Comparison of ENCODE assay signal across 16 cellular contexts in genomic region chr1:903305-903704, GRCh38. TPM values are rescaled to one million over a fixed set of nuclear protein-coding genes. Genes with fewer than 3 reads are reported as not detected.
DNase-seq lines count a peak whose midpoint lies in the region; ATAC-seq and TF ChIP-seq lines count a peak whose summit lies in the region.
"Had no signal": no experiment of that assay in that cellular context is flagged by ENCODE, and none has a peak within 500 bp of the region (broad histone marks: within the 10 kb centered on the region; RNA-seq: fewer than 3 reads in every experiment).

No MANE protein-coding gene starts in this region.

- no peaks in the 10 kb centered on the region for H3K36me3 ChIP-seq in CD4-positive, alpha-beta memory T cell (ENCODE audit: insufficient read depth, low read length)
- H3K36me3 ChIP-seq: colonic mucosa had no signal

- H3K27ac ChIP-seq in CD4-positive, alpha-beta memory T cell (ENCODE audit: low read depth, low read length), result no peak overlapping the region
- H3K27ac ChIP-seq: colonic mucosa, WERI-Rb-1 had no signal

- H3K9me3 ChIP-seq in CD4-positive, alpha-beta memory T cell (ENCODE audit: control insufficient read depth in 1 of 2, low read length in 2 of 2), result no peaks in the 10 kb centered on the region
- H3K9me3 ChIP-seq: colonic mucosa had no signal

- peaks cover 16% of the 10 kb centered on the region for H3K4me1 ChIP-seq in CD4-positive, alpha-beta memory T cell (ENCODE audit: insufficient read depth, low read length)

- TF ChIP-seq CTCF in GM12865 (IDR thresholded peaks at IDR 0.05; ENCODE audit: insufficient read depth, low read depth, low read length, missing control alignments), result no peak
- TF ChIP-seq CTCF in natural killer cell (IDR thresholded peaks at IDR 0.05), result no peak

- CTCF ChIA-PET in CD4-positive, alpha-beta memory T cell (lab: Charles Lee; ENCODE audit: partially characterized antibody), result interaction anchor here (1.4 to 2.1 kb wide), 2 partner anchors 34 to 73 kb away, joined by 5 to 14 read pairs; no protein-coding TSS in a partner anchor
- CTCF ChIA-PET in activated CD8-positive, alpha-beta T cell treated with anti-CD3 and anti-CD28 coated beads, Interleukin-2, amount 10 ng/mL, durations not matched to agents 7 days and 5 days (lab: Charles Lee), result interaction anchor here (1.1 kb wide), 1 partner anchor 34 kb away, joined by 3 read pairs; no protein-coding TSS in a partner anchor

- peak overlapping the region in 1 of 7 donors; percentile 57 for H3K27ac Mint-ChIP-seq in CD4-positive, alpha-beta memory T cell
- no peak overlapping the region for H3K27ac Mint-ChIP-seq in activated CD8-positive, alpha-beta T cell treated with anti-CD3 and anti-CD28 coated beads, Interleukin-2, amount 10 ng/mL, durations not matched to agents 7 days and 5 days
- H3K27ac Mint-ChIP-seq in natural killer cell, result no peak overlapping the region

- H3K9me3 Mint-ChIP-seq in CD4-positive, alpha-beta memory T cell, result peaks cover 0 to 8% (median 3%) of the 10 kb centered on the region in 8 donors
- no peaks in the 10 kb centered on the region for H3K9me3 Mint-ChIP-seq in activated CD8-positive, alpha-beta T cell treated with anti-CD3 and anti-CD28 coated beads, Interleukin-2, amount 10 ng/mL, durations not matched to agents 7 days and 5 days (ENCODE audit: insufficient read depth)
- H3K9me3 Mint-ChIP-seq in natural killer cell, result no peaks in the 10 kb centered on the region

- POLR2A ChIA-PET in CD4-positive, alpha-beta memory T cell (lab: Charles Lee; ENCODE audit: partially characterized antibody), result no interaction called here
- POLR2A ChIA-PET in activated CD8-positive, alpha-beta T cell treated with anti-CD3 and anti-CD28 coated beads, Interleukin-2, amount 10 ng/mL, durations not matched to agents 7 days and 5 days (lab: Charles Lee), result no interaction called here

- H3K27me3 ChIP-seq in CD4-positive, alpha-beta memory T cell (ENCODE audit: insufficient read depth, low read length), result no peaks in the 10 kb centered on the region

- intact Hi-C loops in CD4-positive, alpha-beta memory T cell (cut with micrococcal nuclease), result no loop called here
- intact Hi-C loops in natural killer cell (cut with micrococcal nuclease), result no loop called here

- peaks cover 4 to 33% (median 12%) of the 10 kb centered on the region in 4 donors for H3K4me1 Mint-ChIP-seq in CD4-positive, alpha-beta memory T cell
- H3K4me1 Mint-ChIP-seq in activated CD8-positive, alpha-beta T cell treated with anti-CD3 and anti-CD28 coated beads, Interleukin-2, amount 10 ng/mL, durations not matched to agents 7 days and 5 days (ENCODE audit: low read depth), result peaks cover 23% of the 10 kb centered on the region
- peaks cover 11 to 18% of the 10 kb centered on the region in 2 donors for H3K4me1 Mint-ChIP-seq in natural killer cell

- H3K27me3 Mint-ChIP-seq in CD4-positive, alpha-beta memory T cell, result peaks cover 16 to 22% of the 10 kb centered on the region in 2 donors
- peaks cover 42% of the 10 kb centered on the region for H3K27me3 Mint-ChIP-seq in activated CD8-positive, alpha-beta T cell treated with anti-CD3 and anti-CD28 coated beads, Interleukin-2, amount 10 ng/mL, durations not matched to agents 7 days and 5 days (ENCODE audit: low read depth)
- H3K27me3 Mint-ChIP-seq in natural killer cell (ENCODE audit: low read depth in 2 of 2), result peaks cover 5 to 29% of the 10 kb centered on the region in 2 donors

- no peak for DNase-seq in CD4-positive, alpha-beta memory T cell
- peak; percentile 0 for DNase-seq in GM12865 (ENCODE audit: low read depth)
- DNase-seq in activated CD8-positive, alpha-beta T cell treated with anti-CD3 and anti-CD28 coated beads, Interleukin-2, amount 10 ng/mL, durations not matched to agents 7 days and 5 days, result no peak
- DNase-seq in natural killer cell, result no peak
- DNase-seq in HPDE6-E6E7 (ENCODE audit: extremely low spot score), result no peak
- DNase-seq in effector CD4-positive, alpha-beta T cell, result no peak
- no peak for DNase-seq in COLO668 (lab: John Stamatoyannopoulos, UW; ENCODE audit: unreplicated experiment)
- DNase-seq: amygdala, colonic mucosa, erythroblast, Kasumi-1, NCI-H146, NCI-H446 treated with DMSO at 0.1 percent for 48 hours, substantia nigra, WERI-Rb-1 had no signal

- H3K36me3 Mint-ChIP-seq in CD4-positive, alpha-beta memory T cell, result peaks cover 0 to 4% of the 10 kb centered on the region in 2 donors
- peaks cover 3% of the 10 kb centered on the region for H3K36me3 Mint-ChIP-seq in activated CD8-positive, alpha-beta T cell treated with anti-CD3 and anti-CD28 coated beads, Interleukin-2, amount 10 ng/mL, durations not matched to agents 7 days and 5 days (ENCODE audit: low read depth)
- H3K36me3 Mint-ChIP-seq in natural killer cell, result no peaks in the 10 kb centered on the region

- ATAC-seq in activated CD8-positive, alpha-beta T cell treated with anti-CD3 and anti-CD28 coated beads, Interleukin-2, amount 10 ng/mL, durations not matched to agents 7 days and 5 days, result no peak
- no peak for ATAC-seq in natural killer cell

- H3K4me3 ChIP-seq in CD4-positive, alpha-beta memory T cell (ENCODE audit: low read length in 2 of 2), result no peak overlapping the region
- no peak overlapping the region for H3K4me3 ChIP-seq in GM12865 (ENCODE audit: low read depth, low read length)

- H3K4me3 Mint-ChIP-seq in CD4-positive, alpha-beta memory T cell, result peak overlapping the region in 5 of 8 donors; percentile 9 to 62 (median 40)
- H3K4me3 Mint-ChIP-seq in activated CD8-positive, alpha-beta T cell treated with anti-CD3 and anti-CD28 coated beads, Interleukin-2, amount 10 ng/mL, durations not matched to agents 7 days and 5 days, result peak overlapping the region; percentile 22
- peak overlapping the region; percentile 47 for H3K4me3 Mint-ChIP-seq in natural killer cell

RNA-seq across cellular contexts. Expression of gene SAMD11, which starts 20.4 kb away (rescaled TPM):
- not detected for total RNA-seq in CD4-positive, alpha-beta memory T cell
- polyA plus RNA-seq in CD4-positive, alpha-beta memory T cell, result under 1 TPM in 1 of 2 donors, not detected in 1; 0.10 TPM
- not detected for total RNA-seq in activated CD8-positive, alpha-beta T cell treated with anti-CD3 and anti-CD28 coated beads, Interleukin-2, amount 10 ng/mL, durations not matched to agents 7 days and 5 days
- not detected for total RNA-seq in natural killer cell
- polyA plus RNA-seq: keratinocyte had no signal

RNA-seq across cellular contexts. Expression of gene NOC2L, which starts 55.8 kb away (rescaled TPM):
- total RNA-seq in CD4-positive, alpha-beta memory T cell, result 10 to 100 TPM; 63.6 to 69.5 TPM
- 10 to 100 TPM; 63.0 to 67.7 TPM for polyA plus RNA-seq in CD4-positive, alpha-beta memory T cell
- 10 to 100 TPM; 61.7 to 68.7 TPM for total RNA-seq in activated CD8-positive, alpha-beta T cell treated with anti-CD3 and anti-CD28 coated beads, Interleukin-2, amount 10 ng/mL, durations not matched to agents 7 days and 5 days
- total RNA-seq in natural killer cell, result 10 to 100 TPM; 61.4 to 66.0 (median 61.8) TPM

RNA-seq across cellular contexts. Expression of gene KLHL17, which starts 57.1 kb away (rescaled TPM):
- total RNA-seq in CD4-positive, alpha-beta memory T cell, result 10 to 100 TPM; 43.4 to 46.5 TPM
- polyA plus RNA-seq in CD4-positive, alpha-beta memory T cell, result 1 to 10 TPM in 1 of 2 donors, under 1 TPM in 1; 0.89 to 1.7 TPM
- total RNA-seq in activated CD8-positive, alpha-beta T cell treated with anti-CD3 and anti-CD28 coated beads, Interleukin-2, amount 10 ng/mL, durations not matched to agents 7 days and 5 days, result 10 to 100 TPM; 24.4 to 27.7 TPM
- total RNA-seq in natural killer cell, result 10 to 100 TPM; 17.8 to 33.5 (median 22.4) TPM
